1 cellular context compared by ENCODE assay signal in genomic region chr3:183330881-183331280, GRCh38.
A peak's percentile ranks its signal among the peaks of the same experiment; 100 is the strongest.
TF ChIP-seq lines count a peak whose summit lies in the region.

No MANE protein-coding gene starts in this region.

TF ChIP-seq in K562, 482 proteins besides CTCF, POLR2A, EP300 and RAD21 (continued from another document and continues in another):
- no peak for TF ChIP-seq ATF2 (CRISPR knock-in tag; IDR thresholded peaks at IDR 0.05)
- no peak for TF ChIP-seq ZNF695 (CRISPR knock-in tag; IDR thresholded peaks at IDR 0.05)
- TF ChIP-seq ETV1 (tag; conservative IDR thresholded peaks at IDR 0.05; ENCODE audit: low read depth): no peak
- TF ChIP-seq ARID1B (IDR thresholded peaks at IDR 0.05): peak; percentile 91
- TF ChIP-seq TAL1 (IDR thresholded peaks at IDR 0.05): peak; percentile 78
- 0 out of 4 replicates have a peak, but pooled peaks of 1 of the 2 experiments have one; percentile 27 for TF ChIP-seq MLLT1 (IDR thresholded peaks at IDR 0.05)
- peak; percentile 80 to 82 for TF ChIP-seq KDM1A (IDR thresholded peaks at IDR 0.05)
- peak; percentile 69 for TF ChIP-seq MTA2 (IDR thresholded peaks at IDR 0.05; ENCODE audit: low read depth)
- TF ChIP-seq NFRKB (IDR thresholded peaks at IDR 0.05; ENCODE audit: low read depth): no peak
- TF ChIP-seq DMBX1 (CRISPR knock-in tag; IDR thresholded peaks at IDR 0.05; ENCODE audit: borderline replicate concordance): peak; percentile 39; the same call in 1 of the 2 replicates
- peak; percentile 74 for TF ChIP-seq CBFA2T2 (conservative IDR thresholded peaks at IDR 0.05)
- no peak for TF ChIP-seq USF1 (CRISPR knock-in tag; IDR thresholded peaks at IDR 0.05)
- peak; percentile 46 for TF ChIP-seq HNRNPLL (IDR thresholded peaks at IDR 0.05; ENCODE audit: low read depth, low read length, poor library complexity, severe bottlenecking)
- TF ChIP-seq GTF2E2 (tag; IDR thresholded peaks at IDR 0.05): peak; percentile 37; the same call in 1 of the 2 replicates
- no peak for TF ChIP-seq KHSRP (IDR thresholded peaks at IDR 0.05)
- TF ChIP-seq GATAD2A (IDR thresholded peaks at IDR 0.05): no peak
- TF ChIP-seq ZNF232 (CRISPR knock-in tag; IDR thresholded peaks at IDR 0.05): no peak
- 0 out of 3 replicates have a peak, but pooled peaks of 1 of the 2 experiments have one; percentile 16 for TF ChIP-seq CBX3 (IDR thresholded peaks at IDR 0.05; ENCODE audit: borderline replicate concordance in 1 of 2, low read length in 2 of 2)
- peak; percentile 58; the same call in 1 of the 2 replicates for TF ChIP-seq ELF4 (CRISPR knock-in tag; IDR thresholded peaks at IDR 0.05)
- TF ChIP-seq CBX1 (IDR thresholded peaks at IDR 0.05; ENCODE audit: low read depth): no peak
- TF ChIP-seq ZNF778 (CRISPR knock-in tag; IDR thresholded peaks at IDR 0.05): no peak
- 0 out of 2 replicates have a peak, but pooled peaks have one; percentile 36 for TF ChIP-seq CHAMP1 (IDR thresholded peaks at IDR 0.05)
- TF ChIP-seq POLR2AphosphoS5 (IDR thresholded peaks at IDR 0.05; ENCODE audit: control insufficient read depth, insufficient read depth, low read depth, low read length): 0 out of 2 replicates have a peak, but pooled peaks have one; percentile 37
- peak; percentile 94 for TF ChIP-seq SOX6 (IDR thresholded peaks at IDR 0.05)
- TF ChIP-seq PRDM10 (IDR thresholded peaks at IDR 0.05; ENCODE audit: partially characterized antibody): peak; percentile 69
- peak; percentile 64 for TF ChIP-seq NFIC (IDR thresholded peaks at IDR 0.05)
- no peak for TF ChIP-seq BCL6 (CRISPR knock-in tag; IDR thresholded peaks at IDR 0.05)
- TF ChIP-seq MEF2A (IDR thresholded peaks at IDR 0.05; ENCODE audit: control insufficient read depth, low read depth, low read length): no peak
- TF ChIP-seq CTBP1 (IDR thresholded peaks at IDR 0.05; ENCODE audit: borderline replicate concordance): peak; percentile 17; the same call in 1 of the 2 replicates
- TF ChIP-seq ADNP (tag; IDR thresholded peaks at IDR 0.05): 0 out of 2 replicates have a peak, but pooled peaks have one; percentile 10
- TF ChIP-seq PRMT5 (CRISPR knock-in tag; IDR thresholded peaks at IDR 0.05): no peak
- 0 out of 2 replicates have a peak, but pooled peaks have one; percentile 58 for TF ChIP-seq NCOA1 (IDR thresholded peaks at IDR 0.05; ENCODE audit: low read depth)
- no peak for TF ChIP-seq CLOCK (CRISPR knock-in tag; IDR thresholded peaks at IDR 0.05; ENCODE audit: borderline replicate concordance)
- TF ChIP-seq DDX20 (tag; IDR thresholded peaks at IDR 0.05; ENCODE audit: low read depth): no peak
- no peak for TF ChIP-seq CHD7 (IDR thresholded peaks at IDR 0.05; ENCODE audit: low read depth, low read length)
